ENCODE assay signal across 7 cellular contexts in the genomic region with DNA sequence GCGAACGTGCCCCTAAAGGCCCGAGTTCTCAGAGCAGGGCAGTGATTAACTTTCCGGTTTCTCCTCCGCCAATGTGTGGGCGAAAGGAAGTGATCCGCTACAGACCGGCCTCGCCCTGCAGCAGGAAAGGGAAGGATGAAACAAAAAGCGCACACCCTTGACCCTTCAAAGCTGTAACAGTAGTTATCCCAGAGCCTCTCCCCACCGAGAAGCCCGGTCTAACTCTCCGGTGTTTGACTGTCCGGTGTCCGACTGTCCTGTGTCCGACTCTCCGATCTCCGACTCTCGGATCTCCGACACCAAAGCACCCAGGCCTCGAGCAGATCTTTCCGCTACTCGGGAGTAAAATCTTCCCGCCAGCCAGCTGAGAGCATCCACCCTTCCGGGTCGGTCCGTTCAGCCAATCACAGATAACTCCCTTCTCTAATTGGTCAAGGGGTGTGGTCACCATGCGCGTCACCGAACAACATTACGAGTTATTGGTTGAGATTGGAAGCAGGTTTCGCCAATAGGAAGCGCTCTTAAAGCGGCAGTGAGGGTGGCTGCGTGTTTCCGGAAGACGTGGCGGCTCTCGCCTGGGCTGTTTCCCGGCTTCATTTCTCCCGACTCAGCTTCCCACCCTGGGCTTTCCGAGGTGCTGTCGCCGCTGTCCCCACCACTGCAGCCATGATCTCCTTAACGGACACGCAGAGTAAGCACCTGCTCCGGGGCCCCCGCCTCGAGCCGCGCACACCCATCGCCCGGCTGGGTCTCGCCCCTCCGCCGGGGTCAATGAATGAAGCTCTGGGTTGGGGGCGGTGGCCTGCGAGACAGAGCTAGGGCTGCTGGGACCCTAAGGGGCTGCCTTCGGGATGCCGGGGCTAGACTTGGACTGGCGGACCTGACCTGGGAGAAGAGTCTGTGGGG.
DNase-seq lines count a peak whose midpoint lies in the region; ATAC-seq and TF ChIP-seq lines count a peak whose summit lies in the region.

A gene with protein sequence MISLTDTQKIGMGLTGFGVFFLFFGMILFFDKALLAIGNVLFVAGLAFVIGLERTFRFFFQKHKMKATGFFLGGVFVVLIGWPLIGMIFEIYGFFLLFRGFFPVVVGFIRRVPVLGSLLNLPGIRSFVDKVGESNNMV (plus strand): TSS at position 532 of the 906 bp plus-strand sequence. CDS start 135 bp downstream, at position 667.
A gene with protein sequence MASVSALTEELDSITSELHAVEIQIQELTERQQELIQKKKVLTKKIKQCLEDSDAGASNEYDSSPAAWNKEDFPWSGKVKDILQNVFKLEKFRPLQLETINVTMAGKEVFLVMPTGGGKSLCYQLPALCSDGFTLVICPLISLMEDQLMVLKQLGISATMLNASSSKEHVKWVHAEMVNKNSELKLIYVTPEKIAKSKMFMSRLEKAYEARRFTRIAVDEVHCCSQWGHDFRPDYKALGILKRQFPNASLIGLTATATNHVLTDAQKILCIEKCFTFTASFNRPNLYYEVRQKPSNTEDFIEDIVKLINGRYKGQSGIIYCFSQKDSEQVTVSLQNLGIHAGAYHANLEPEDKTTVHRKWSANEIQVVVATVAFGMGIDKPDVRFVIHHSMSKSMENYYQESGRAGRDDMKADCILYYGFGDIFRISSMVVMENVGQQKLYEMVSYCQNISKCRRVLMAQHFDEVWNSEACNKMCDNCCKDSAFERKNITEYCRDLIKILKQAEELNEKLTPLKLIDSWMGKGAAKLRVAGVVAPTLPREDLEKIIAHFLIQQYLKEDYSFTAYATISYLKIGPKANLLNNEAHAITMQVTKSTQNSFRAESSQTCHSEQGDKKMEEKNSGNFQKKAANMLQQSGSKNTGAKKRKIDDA (minus strand): TSS at position 378 of the 906 bp plus-strand sequence. CDS start 2,065 bp downstream, outside the sequence.

- TF ChIP-seq CTCF in astrocyte of the spinal cord (IDR thresholded peaks at IDR 0.05; ENCODE audit: low read depth, low read length): no peak

- DNase-seq in NCI-H2081 (lab: John Stamatoyannopoulos, UW): peak; percentile 96 to 98
- peak; percentile 95 for DNase-seq in T1000 (lab: John Stamatoyannopoulos, UW)
- peak; percentile 98 for DNase-seq in astrocyte of the spinal cord (ENCODE audit: low read depth, low spot score)
- peak; percentile 90 to 98 for DNase-seq in hippocampal formation (lab: John Stamatoyannopoulos, UW)
- DNase-seq in retina: peak; percentile 99

- peak within 1 kb of the TSS; percentile 80 for H3K4me3 ChIP-seq in astrocyte of the spinal cord (ENCODE audit: low read depth, low read length)

- ATAC-seq in GM18517 (IDR thresholded peaks at IDR 0.05; ENCODE audit: unreplicated experiment) (peak; percentile 99), HG03039 (IDR thresholded peaks at IDR 0.05; ENCODE audit: unreplicated experiment) (peak; percentile 99)

- in situ Hi-C loops in astrocyte of the spinal cord (cut with HindIII; ENCODE audit: low sequenced_read_pairs): no loop called here

Comparison
In these comparisons a context has a peak if more than half of its experiments do, and no peak if none do; other contexts are left out.
1. Peak in every context shown above with its lines: DNase-seq, ATAC-seq and H3K4me3 ChIP-seq.